Comparison of ENCODE assay signal across 8 cellular contexts in genomic region chr1:150579110-150579954, GRCh38. TPM values are rescaled to one million over a fixed set of nuclear protein-coding genes. Genes with fewer than 3 reads are reported as not detected.
A peak's percentile ranks its signal among the peaks of the same experiment; 100 is the strongest.
DNase-seq lines count a peak whose midpoint lies in the region; ATAC-seq and TF ChIP-seq lines count a peak whose summit lies in the region.

MCL1 (minus strand) TSS chr1:150579610; CDS start chr1:150579530, 80 bp downstream.

- H3K36me3 ChIP-seq in kidney epithelial cell (ENCODE audit: control insufficient read depth, insufficient read depth, low read length): peaks cover 8% of the 10 kb centered on the region

- peak; percentile 14 for TF ChIP-seq CTCF in kidney epithelial cell (IDR thresholded peaks at IDR 0.05; ENCODE audit: insufficient read depth, low read length, poor library complexity, severe bottlenecking)

- H3K27me3 ChIP-seq in kidney epithelial cell (ENCODE audit: control insufficient read depth, insufficient read depth, low read length): no peaks in the 10 kb centered on the region

- peak within 1 kb of the TSS; percentile 99 for H3K4me3 ChIP-seq in kidney epithelial cell (ENCODE audit: low read depth, low read length)

- peak; percentile 95 for DNase-seq in AG20443 (ENCODE audit: low spot score)
- DNase-seq in NCI-H460 (ENCODE audit: extremely low read depth, low read depth): peak; percentile 99
- DNase-seq in activated CD4-positive, alpha-beta T cell treated with anti-CD3 and anti-CD28 coated beads for 24 hours (ENCODE audit: low read depth in 2 of 2): peak; percentile 74 to 79
- DNase-seq in cerebellum (ENCODE audit: low spot score): peak; percentile 98
- no peak for DNase-seq in kidney epithelial cell (ENCODE audit: low read depth)
- DNase-seq in stimulated activated CD4-positive, alpha-beta T cell treated with anti-CD3 and anti-CD28 coated beads, Interleukin-15, amount 100 ng/mL, for 24 hours: peak; percentile 93

- peak; percentile 91 for ATAC-seq in GM19043 (IDR thresholded peaks at IDR 0.05; ENCODE audit: low read depth, unreplicated experiment)
- ATAC-seq in HG03354 (IDR thresholded peaks at IDR 0.05; ENCODE audit: poor library complexity, severe bottlenecking, unreplicated experiment): peak; percentile 84

RNA-seq across cellular contexts. Expression of gene MCL1, which starts in this region (rescaled TPM):
- total RNA-seq in NCI-H460 (2014; rRNA removed; shearing (Covaris generic)): 489 and 574 TPM in 2 replicates
- 343 and 421 TPM in 2 replicates for polyA plus RNA-seq in NCI-H460 (2014; cell fraction: nucleus; rRNA removed)
- total RNA-seq in cerebellum (86.7 TPM), kidney epithelial cell (206 and 222 TPM in 2 replicates)
